In the genomic region with DNA sequence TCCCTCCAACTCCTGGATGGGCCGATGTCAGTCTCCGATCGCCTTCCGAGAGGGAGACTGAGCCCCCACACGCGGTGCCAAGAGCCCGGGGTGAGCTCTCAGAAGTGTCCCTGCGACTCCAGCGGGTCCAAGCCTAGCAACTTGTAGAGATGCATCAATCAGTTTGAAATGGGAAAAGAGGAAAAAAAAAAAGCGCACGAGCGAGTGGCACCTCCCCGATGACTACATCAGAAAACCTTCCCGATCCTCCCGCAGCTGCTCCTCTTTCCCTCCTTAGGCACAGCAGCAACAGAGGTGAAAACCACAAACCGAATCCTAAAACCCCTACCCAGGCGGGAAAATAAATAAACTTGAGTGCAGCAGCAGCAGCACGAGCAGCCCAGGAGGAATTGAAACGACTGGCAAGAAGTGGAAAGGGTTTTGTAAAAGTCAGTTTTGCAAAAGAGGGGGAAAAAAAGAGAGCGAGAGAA, we compare ENCODE assay signal across 8 cellular contexts. TPM values are rescaled to one million over a fixed set of nuclear protein-coding genes. Genes with fewer than 3 reads are reported as not detected.
DNase-seq lines count a peak whose midpoint lies in the region; ATAC-seq, FAIRE-seq and TF ChIP-seq lines count a peak whose summit lies in the region.

No MANE protein-coding gene starts in this region.

- peak overlapping the region; percentile 58 for H2AFZ ChIP-seq in trophoblast cell (ENCODE audit: insufficient read depth, low read length, poor library complexity)

- H3K36me3 ChIP-seq in WERI-Rb-1 (no peaks in the 10 kb centered on the region), trophoblast cell (ENCODE audit: control insufficient read depth in 1 of 2, insufficient read depth in 2 of 2, low read length in 2 of 2) (no peaks in the 10 kb centered on the region)

- H3K27ac Mint-ChIP-seq in activated naive CD4-positive, alpha-beta T cell treated with anti-CD3 and anti-CD28 coated beads, Interleukin-2, amount 10 ng/mL, durations not matched to agents 7 days and 5 days = no peak overlapping the region

- H3K27me3 ChIP-seq in WERI-Rb-1 (ENCODE audit: insufficient read depth, low read depth, severe bottlenecking) (no peaks in the 10 kb centered on the region), trophoblast cell (ENCODE audit: insufficient read depth, low read length) (no peaks in the 10 kb centered on the region)

- no peak for ATAC-seq in esophagus mucosa

- no peaks in the 10 kb centered on the region for H3K9me3 ChIP-seq in WERI-Rb-1 (ENCODE audit: severe bottlenecking)
- H3K9me3 ChIP-seq in trophoblast cell (ENCODE audit: insufficient read depth, low read depth, low read length) = no peaks in the 10 kb centered on the region

- H3K79me2 ChIP-seq in trophoblast cell (ENCODE audit: control insufficient read depth, insufficient read depth, low read length, poor library complexity) = peaks cover 8% of the 10 kb centered on the region

- H2BK5ac ChIP-seq in trophoblast cell (ENCODE audit: low read depth, low read length, poor library complexity) = peak overlapping the region; percentile 47

- no peak for FAIRE-seq in frontal cortex (lab: Jason Lieb, UNC)

- peak overlapping the region; percentile 81 for H3K27ac ChIP-seq in WERI-Rb-1
- peak overlapping the region; percentile 89 for H3K27ac ChIP-seq in trophoblast cell (ENCODE audit: low read depth, low read length)

- H2BK120ac ChIP-seq in trophoblast cell (ENCODE audit: insufficient read depth, low read length, poor library complexity) = peak overlapping the region; percentile 58

- no peak overlapping the region for H4K12ac ChIP-seq in trophoblast cell (ENCODE audit: low read depth, low read length)

- H4K91ac ChIP-seq in trophoblast cell (ENCODE audit: low read depth, low read length) = peak overlapping the region; percentile 45

- H3K27me3 Mint-ChIP-seq in activated naive CD4-positive, alpha-beta T cell treated with anti-CD3 and anti-CD28 coated beads, Interleukin-2, amount 10 ng/mL, durations not matched to agents 7 days and 5 days = peaks cover 70% of the 10 kb centered on the region

- no peak for TF ChIP-seq CTCF in WERI-Rb-1 (IDR thresholded peaks at IDR 0.05; ENCODE audit: low read depth, low read length)

- H3K36me3 Mint-ChIP-seq in activated naive CD4-positive, alpha-beta T cell treated with anti-CD3 and anti-CD28 coated beads, Interleukin-2, amount 10 ng/mL, durations not matched to agents 7 days and 5 days = no peaks in the 10 kb centered on the region

- peak overlapping the region; percentile 69 for H4K8ac ChIP-seq in trophoblast cell (ENCODE audit: low read depth, low read length)

- no peaks in the 10 kb centered on the region for H3K9me3 Mint-ChIP-seq in activated naive CD4-positive, alpha-beta T cell treated with anti-CD3 and anti-CD28 coated beads, Interleukin-2, amount 10 ng/mL, durations not matched to agents 7 days and 5 days

- peak overlapping the region; percentile 80 for H3K4me3 ChIP-seq in WERI-Rb-1 (ENCODE audit: low read depth, low read length)
- H3K4me3 ChIP-seq in trophoblast cell (ENCODE audit: low read depth, low read length) = peak overlapping the region; percentile 86

- no CpG with 5 or more reads among the region's 20 CpGs for WGBS in trophoblast cell (ENCODE audit: extremely low coverage, insufficient coverage, insufficient read length)

- H2BK12ac ChIP-seq in trophoblast cell (ENCODE audit: low read length) = peak overlapping the region; percentile 52

- H3K4me2 ChIP-seq in trophoblast cell (ENCODE audit: low read length) = peak overlapping the region; percentile 89

- no peak overlapping the region for H3K4ac ChIP-seq in trophoblast cell (ENCODE audit: low read depth, low read length)

- H3K4me1 ChIP-seq in trophoblast cell (ENCODE audit: control insufficient read depth in 1 of 2, insufficient read depth in 2 of 2, low read length in 2 of 2) = peaks cover 0 to 2% of the 10 kb centered on the region in 2 experiments

- H3K79me1 ChIP-seq in trophoblast cell (ENCODE audit: low read length) = peaks cover 24% of the 10 kb centered on the region

- H3K23ac ChIP-seq in trophoblast cell (ENCODE audit: low read length) = no peak overlapping the region

- CTCF ChIA-PET in activated naive CD4-positive, alpha-beta T cell treated with anti-CD3 and anti-CD28 coated beads, Interleukin-2, amount 10 ng/mL, durations not matched to agents 7 days and 5 days (lab: Charles Lee) = no interaction called here

- H3K4me1 Mint-ChIP-seq in activated naive CD4-positive, alpha-beta T cell treated with anti-CD3 and anti-CD28 coated beads, Interleukin-2, amount 10 ng/mL, durations not matched to agents 7 days and 5 days = peaks cover 34% of the 10 kb centered on the region

- peak overlapping the region; percentile 36 for H3K9ac ChIP-seq in trophoblast cell (ENCODE audit: low read length)

- peak overlapping the region; percentile 50 for H3K14ac ChIP-seq in trophoblast cell (ENCODE audit: low read length)

- H3K18ac ChIP-seq in trophoblast cell (ENCODE audit: low read length) = peak overlapping the region; percentile 71

- no peak for DNase-seq in activated naive CD4-positive, alpha-beta T cell treated with anti-CD3 and anti-CD28 coated beads, Interleukin-2, amount 10 ng/mL, durations not matched to agents 7 days and 5 days
- no peak for DNase-seq in activated naive CD4-positive, alpha-beta T cell treated with anti-CD3 and anti-CD28 coated beads, Interleukin-2, amount 50 U/mL, for 16 hours
- DNase-seq in NCI-H1105 treated with DMSO at 0.1 percent for 48 hours (lab: John Stamatoyannopoulos, UW) = peak; percentile 54
- DNase-seq in WERI-Rb-1 = peak; percentile 32
- DNase-seq in frontal cortex (ENCODE audit: low spot score in 2 of 2) = peak; percentile 24 to 56
- DNase-seq in trophoblast cell = peak; percentile 58 to 70
- DNase-seq in NOMO-1 treated with dmso at 0.1 percent for 144 hours (lab: John Stamatoyannopoulos, UW; ENCODE audit: unreplicated experiment) = no peak

- no peak overlapping the region for H2AK5ac ChIP-seq in trophoblast cell (ENCODE audit: low read length)

- H3K4me3 Mint-ChIP-seq in activated naive CD4-positive, alpha-beta T cell treated with anti-CD3 and anti-CD28 coated beads, Interleukin-2, amount 10 ng/mL, durations not matched to agents 7 days and 5 days = peak overlapping the region; percentile 70

RNA-seq across cellular contexts. Expression of gene EFNA5, which starts 1.0 kb away (rescaled TPM):
- 13.5 TPM for total RNA-seq in frontal cortex
- 10.5 and 10.9 TPM in 2 replicates for polyA plus RNA-seq in trophoblast cell (2013)
- 29.7 TPM for total RNA-seq in esophagus mucosa

Comparison
In these comparisons a context has a peak if more than half of its experiments do, and no peak if none do; other contexts are left out.
1. DNase-seq: peak in NCI-H1105 treated with DMSO at 0.1 percent for 48 hours (single experiment), WERI-Rb-1 (single experiment), frontal cortex (2 of 2) and trophoblast cell (2 of 2); none in activated naive CD4-positive, alpha-beta T cell treated with anti-CD3 and anti-CD28 coated beads, Interleukin-2, amount 10 ng/mL, durations not matched to agents 7 days and 5 days (single experiment), activated naive CD4-positive, alpha-beta T cell treated with anti-CD3 and anti-CD28 coated beads, Interleukin-2, amount 50 U/mL, for 16 hours (single experiment) and NOMO-1 treated with dmso at 0.1 percent for 144 hours (single experiment).